17 cellular contexts compared by ENCODE assay signal in genomic region chr13:72258340-72258981, GRCh38.
"Had no signal": no experiment of that assay in that cellular context is flagged by ENCODE, and none has a peak within 500 bp of the region (broad histone marks: within the 10 kb centered on the region; RNA-seq: fewer than 3 reads in every experiment).

No MANE protein-coding gene starts in this region.

- ATAC-seq: activated CD4-positive, CD25-positive, alpha-beta regulatory T cell treated with anti-CD3 and anti-CD28 coated beads, Interleukin-2, amount 50 U/mL, for 24 hours; foreskin keratinocyte had no signal

- H3K27me3 ChIP-seq: brain microvascular endothelial cell, foreskin keratinocyte, sigmoid colon, thyroid gland, vagina had no signal

- H3K9me3 ChIP-seq: sigmoid colon, thyroid gland, vagina had no signal

- H3K4me1 ChIP-seq: foreskin keratinocyte, sigmoid colon, thyroid gland, vagina had no signal

- H3K27me3 Mint-ChIP-seq: activated naive CD8-positive, alpha-beta T cell treated with anti-CD3 and anti-CD28 coated beads for 36 hours; central memory CD8-positive, alpha-beta T cell had no signal

- H3K4me1 Mint-ChIP-seq: activated naive CD8-positive, alpha-beta T cell treated with anti-CD3 and anti-CD28 coated beads for 36 hours; central memory CD8-positive, alpha-beta T cell had no signal

- H3K27ac Mint-ChIP-seq: activated naive CD8-positive, alpha-beta T cell treated with anti-CD3 and anti-CD28 coated beads for 36 hours; activated T-helper 1 cell treated with anti-CD3 and anti-CD28 coated beads, Interleukin-12 subunit alpha, Interleukin-12 subunit beta, Interleukin-2, Interleukin-4 antibody, amounts not matched to agents 30 ng/mL and 10 ng/mL and 1 ng/mL, durations not matched to agents 14 hours and 24 hours and 36 hours; T-helper 2 cell treated with Interferon-gamma antibody and Interleukin-4, amounts not matched to agents 5 μg/mL and 100 μg/mL, for 36 hours had no signal

- H3K4me3 ChIP-seq: coronary artery, sigmoid colon, thyroid gland, vagina had no signal

- H3K4me3 Mint-ChIP-seq: activated naive CD8-positive, alpha-beta T cell treated with anti-CD3 and anti-CD28 coated beads for 36 hours; activated T-helper 1 cell treated with anti-CD3 and anti-CD28 coated beads, Interleukin-12 subunit alpha, Interleukin-12 subunit beta, Interleukin-2, Interleukin-4 antibody, amounts not matched to agents 30 ng/mL and 10 ng/mL and 1 ng/mL, durations not matched to agents 14 hours and 24 hours and 36 hours; central memory CD8-positive, alpha-beta T cell; T-helper 2 cell treated with Interferon-gamma antibody and Interleukin-4, amounts not matched to agents 5 μg/mL and 100 μg/mL, for 36 hours had no signal

- H3K36me3 Mint-ChIP-seq: activated naive CD8-positive, alpha-beta T cell treated with anti-CD3 and anti-CD28 coated beads for 36 hours had no signal

- H3K36me3 ChIP-seq: brain microvascular endothelial cell, sigmoid colon, thyroid gland, vagina had no signal

- H3K9me3 Mint-ChIP-seq: activated T-helper 1 cell treated with anti-CD3 and anti-CD28 coated beads, Interleukin-12 subunit alpha, Interleukin-12 subunit beta, Interleukin-2, Interleukin-4 antibody, amounts not matched to agents 30 ng/mL and 10 ng/mL and 1 ng/mL, durations not matched to agents 14 hours and 24 hours and 36 hours; T-helper 2 cell treated with Interferon-gamma antibody and Interleukin-4, amounts not matched to agents 5 μg/mL and 100 μg/mL, for 36 hours had no signal

- FAIRE-seq: endothelial cell of umbilical vein, kidney had no signal

- H3K27ac ChIP-seq: brain microvascular endothelial cell, coronary artery, foreskin keratinocyte, sigmoid colon, thyroid gland, vagina had no signal

- DNase-seq: activated CD4-positive, alpha-beta T cell treated with anti-CD3 and anti-CD28 coated beads, Interleukin-2, amount 50 U/mL, for 1 hour; activated CD8-positive, alpha-beta memory T cell treated with anti-CD3 and anti-CD28 coated beads for 24 hours; activated naive CD8-positive, alpha-beta T cell treated with anti-CD3 and anti-CD28 coated beads for 36 hours; brain microvascular endothelial cell; foreskin keratinocyte; kidney; mesenchymal stem cell; sigmoid colon; stimulated activated CD4-positive, alpha-beta T cell treated with anti-CD3 and anti-CD28 coated beads, Interleukin-1b, Interleukin-23, amount 100 ng/mL, for 48 hours; thyroid gland had no signal
